In the genomic region with DNA sequence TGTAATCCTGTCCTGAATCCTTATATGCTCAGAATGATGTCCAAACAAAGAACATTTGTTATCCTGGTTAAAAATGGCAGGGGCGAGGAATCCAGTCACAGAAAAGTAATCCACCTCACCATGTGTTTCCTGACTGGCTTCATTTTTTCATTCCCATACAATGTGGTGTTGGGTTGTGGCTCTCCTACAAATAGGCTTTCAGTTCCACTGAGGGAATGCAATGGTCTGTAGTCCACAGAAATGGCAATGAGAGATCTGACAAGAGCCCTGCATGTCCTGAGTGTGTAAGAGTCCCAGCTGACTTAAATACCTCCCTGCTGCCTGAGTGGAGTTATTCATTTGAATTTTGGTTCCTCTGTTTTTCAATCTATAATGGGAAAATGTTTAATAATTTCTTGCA, we compare ENCODE assay signal across 28 cellular contexts.
"Had no signal": no experiment of that assay in that cellular context is flagged by ENCODE, and none has a peak within 500 bp of the region (broad histone marks: within the 10 kb centered on the region; RNA-seq: fewer than 3 reads in every experiment).

No MANE protein-coding gene starts in this region.

- ATAC-seq: stimulated activated effector memory CD8-positive, alpha-beta T cell treated with anti-CD3 and anti-CD28 coated beads, Interleukin-12 subunit alpha, Interleukin-12 subunit beta, amount 100 ng/mL, for 72 hours; stimulated activated memory B cell treated with anti-CD40 and anti-IgM and Interleukin-4, amounts not matched to agents 10 μg/mL and 1 μg/mL and 100 μg/mL, for 72 hours; stimulated activated naive B cell treated with anti-CD40 and anti-IgM and Interleukin-4, amounts not matched to agents 10 μg/mL and 1 μg/mL and 100 μg/mL, for 72 hours; stimulated activated naive CD8-positive, alpha-beta T cell treated with anti-CD3 and anti-CD28 coated beads, Interleukin-15, amount 100 ng/mL, for 72 hours; stimulated activated naive CD8-positive, alpha-beta T cell treated with anti-CD3 and anti-CD28 coated beads, Interleukin-15, Interleukin-2, amounts not matched to agents 100 U/mL and 50 U/mL, for 24 hours; upper lobe of right lung had no signal

- H3K27me3 Mint-ChIP-seq: stimulated activated memory B cell treated with anti-CD40 and anti-IgM and Interleukin-4, amounts not matched to agents 10 μg/mL and 1 μg/mL and 100 μg/mL, for 72 hours had no signal

- H3K4me1 ChIP-seq: stomach, suprapubic skin, testis, thyroid gland, tibial artery, tibial nerve, transverse colon, upper lobe of left lung, upper lobe of right lung, uterus, vagina had no signal

- H3K36me3 Mint-ChIP-seq: stimulated activated effector memory CD8-positive, alpha-beta T cell treated with anti-CD3 and anti-CD28 coated beads, Interleukin-12 subunit alpha, Interleukin-12 subunit beta, amount 100 ng/mL, for 72 hours; stimulated activated memory B cell treated with anti-CD40 and anti-IgM and Interleukin-4, amounts not matched to agents 10 μg/mL and 1 μg/mL and 100 μg/mL, for 72 hours; stimulated activated naive B cell treated with anti-CD40 and anti-IgM and Interleukin-4, amounts not matched to agents 10 μg/mL and 1 μg/mL and 100 μg/mL, for 72 hours; type B pancreatic cell had no signal

- H3K4me3 ChIP-seq: stomach, suprapubic skin, testis, thoracic aorta, thyroid gland, tibial artery, tibial nerve, transverse colon, upper lobe of left lung, upper lobe of right lung, uterus, vagina had no signal

- H3K27ac Mint-ChIP-seq: stimulated activated effector memory CD8-positive, alpha-beta T cell treated with anti-CD3 and anti-CD28 coated beads, Interleukin-12 subunit alpha, Interleukin-12 subunit beta, amount 100 ng/mL, for 72 hours; stimulated activated memory B cell treated with anti-CD40 and anti-IgM and Interleukin-4, amounts not matched to agents 10 μg/mL and 1 μg/mL and 100 μg/mL, for 72 hours; stimulated activated naive B cell treated with anti-CD40 and anti-IgM and Interleukin-4, amounts not matched to agents 10 μg/mL and 1 μg/mL and 100 μg/mL, for 72 hours; stimulated activated naive CD8-positive, alpha-beta T cell treated with anti-CD3 and anti-CD28 coated beads, Interleukin-15, amount 100 ng/mL, for 72 hours; stimulated activated naive CD8-positive, alpha-beta T cell treated with anti-CD3 and anti-CD28 coated beads, Interleukin-15, Interleukin-2, amounts not matched to agents 100 ng/mL and 50 ng/mL, for 24 hours; type B pancreatic cell had no signal

- H3K4me1 Mint-ChIP-seq: stimulated activated effector memory CD8-positive, alpha-beta T cell treated with anti-CD3 and anti-CD28 coated beads, Interleukin-12 subunit alpha, Interleukin-12 subunit beta, amount 100 ng/mL, for 72 hours; stimulated activated memory B cell treated with anti-CD40 and anti-IgM and Interleukin-4, amounts not matched to agents 10 μg/mL and 1 μg/mL and 100 μg/mL, for 72 hours; stimulated activated naive B cell treated with anti-CD40 and anti-IgM and Interleukin-4, amounts not matched to agents 10 μg/mL and 1 μg/mL and 100 μg/mL, for 72 hours; stimulated activated naive CD8-positive, alpha-beta T cell treated with anti-CD3 and anti-CD28 coated beads, Interleukin-15, amount 100 ng/mL, for 72 hours had no signal

- DNase-seq: stimulated activated CD4-positive, alpha-beta T cell treated with anti-CD3 and anti-CD28 coated beads, Interleukin-2, amount 100 ng/mL, for 48 hours; stimulated activated CD4-positive, alpha-beta T cell treated with anti-CD3 and anti-CD28 coated beads, Interleukin-4, amount 100 ng/mL, for 1 hour; stimulated activated CD4-positive, alpha-beta T cell treated with anti-CD3 and anti-CD28 coated beads, Interleukin-4, amount 100 ng/mL, for 24 hours; stimulated activated CD4-positive, alpha-beta T cell treated with anti-CD3 and anti-CD28 coated beads, Interleukin-4, amount 100 ng/mL, for 4 hours; stimulated activated CD8-positive, alpha-beta memory T cell treated with anti-CD3 and anti-CD28 coated beads, Interleukin-4, amount 100 ng/mL, for 48 hours; stimulated activated naive B cell treated with anti-CD40 and anti-IgM and Interleukin-4, amounts not matched to agents 10 μg/mL and 1 μg/mL and 100 μg/mL, for 72 hours; stimulated activated naive CD4-positive, alpha-beta T cell; stimulated activated naive CD4-positive, alpha-beta T cell treated with Interleukin-2 at 50 U/mL for 16 hours; stimulated activated naive CD8-positive, alpha-beta T cell treated with anti-CD3 and anti-CD28 coated beads, Interleukin-15, amount 100 ng/mL, for 72 hours; stimulated activated naive CD8-positive, alpha-beta T cell treated with anti-CD3 and anti-CD28 coated beads, Interleukin-15, Interleukin-2, amounts not matched to agents 100 U/mL and 50 U/mL, for 24 hours; stomach; substantia nigra; testis; thyroid gland; tibial artery; transverse colon; trophoblast cell; upper lobe of left lung; upper lobe of right lung; uterus had no signal

- H3K27me3 ChIP-seq: stomach, suprapubic skin, testis, thyroid gland, tibial artery, tibial nerve, transverse colon, upper lobe of left lung, upper lobe of right lung, uterus, vagina had no signal

- H3K9me3 ChIP-seq: stomach, suprapubic skin, testis, thoracic aorta, thyroid gland, tibial artery, tibial nerve, transverse colon, upper lobe of left lung, upper lobe of right lung, uterus, vagina had no signal

- H3K4me3 Mint-ChIP-seq: stimulated activated effector memory CD8-positive, alpha-beta T cell treated with anti-CD3 and anti-CD28 coated beads, Interleukin-12 subunit alpha, Interleukin-12 subunit beta, amount 100 ng/mL, for 72 hours; stimulated activated memory B cell treated with anti-CD40 and anti-IgM and Interleukin-4, amounts not matched to agents 10 μg/mL and 1 μg/mL and 100 μg/mL, for 72 hours; stimulated activated naive B cell treated with anti-CD40 and anti-IgM and Interleukin-4, amounts not matched to agents 10 μg/mL and 1 μg/mL and 100 μg/mL, for 72 hours; stimulated activated naive CD8-positive, alpha-beta T cell treated with anti-CD3 and anti-CD28 coated beads, Interleukin-15, amount 100 ng/mL, for 72 hours; stimulated activated naive CD8-positive, alpha-beta T cell treated with anti-CD3 and anti-CD28 coated beads, Interleukin-15, Interleukin-2, amounts not matched to agents 100 ng/mL and 50 ng/mL, for 24 hours; type B pancreatic cell had no signal

- H3K9me3 Mint-ChIP-seq: stimulated activated effector memory CD8-positive, alpha-beta T cell treated with anti-CD3 and anti-CD28 coated beads, Interleukin-12 subunit alpha, Interleukin-12 subunit beta, amount 100 ng/mL, for 72 hours; stimulated activated naive B cell treated with anti-CD40 and anti-IgM and Interleukin-4, amounts not matched to agents 10 μg/mL and 1 μg/mL and 100 μg/mL, for 72 hours; stimulated activated naive CD8-positive, alpha-beta T cell treated with anti-CD3 and anti-CD28 coated beads, Interleukin-15, amount 100 ng/mL, for 72 hours; stimulated activated naive CD8-positive, alpha-beta T cell treated with anti-CD3 and anti-CD28 coated beads, Interleukin-15, Interleukin-2, amounts not matched to agents 100 ng/mL and 50 ng/mL, for 24 hours; type B pancreatic cell had no signal

- H3K36me3 ChIP-seq: stomach, suprapubic skin, thoracic aorta, thyroid gland, tibial artery, tibial nerve, transverse colon, upper lobe of left lung, upper lobe of right lung, uterus, vagina had no signal

- H3K27ac ChIP-seq: stomach, suprapubic skin, testis, thoracic aorta, thyroid gland, tibial artery, tibial nerve, transverse colon, upper lobe of left lung, upper lobe of right lung, uterus, vagina had no signal
